Comparison of ENCODE assay signal across 8 cellular contexts in genomic region chr1:150561830-150562367, GRCh38. TPM values are rescaled to one million over a fixed set of nuclear protein-coding genes. Genes with fewer than 3 reads are reported as not detected.
DNase-seq lines count a peak whose midpoint lies in the region; ATAC-seq and TF ChIP-seq lines count a peak whose summit lies in the region.

No MANE protein-coding gene starts in this region.

- no peaks in the 10 kb centered on the region for H3K27me3 ChIP-seq in muscle layer of colon (ENCODE audit: control insufficient read depth in 1 of 2, insufficient read depth in 2 of 2, low read length in 2 of 2)

- H3K9me3 ChIP-seq in OCI-LY7 (ENCODE audit: low read length) (no peaks in the 10 kb centered on the region), muscle layer of colon (ENCODE audit: low read length) (no peaks in the 10 kb centered on the region)

- H3K27ac ChIP-seq in OCI-LY7 (ENCODE audit: low read depth, low read length, poor library complexity, severe bottlenecking): peak overlapping the region; percentile 99
- peak overlapping the region; percentile 100 for H3K27ac ChIP-seq in muscle layer of colon (ENCODE audit: low read depth, low read length)

- H4K20me1 ChIP-seq in OCI-LY7 (ENCODE audit: insufficient read depth, low read length): no peaks in the 10 kb centered on the region

- no peaks in the 10 kb centered on the region for H3K36me3 Mint-ChIP-seq in activated T-cell treated with anti-CD3 and anti-CD28 coated beads, Interleukin-2, amount 50 U/mL, for 4 hours (ENCODE audit: insufficient read depth)

- H3K4me3 ChIP-seq in AG10803 (ENCODE audit: low read length): peak overlapping the region; percentile 74
- peak overlapping the region; percentile 74 for H3K4me3 ChIP-seq in OCI-LY7 (ENCODE audit: low read depth, low read length, poor library complexity, severe bottlenecking)
- H3K4me3 ChIP-seq in muscle layer of colon (ENCODE audit: low read depth in 1 of 2, low read length in 2 of 2): peak overlapping the region; percentile 24 to 85

- H3K79me2 ChIP-seq in OCI-LY7 (ENCODE audit: insufficient read depth, low read depth, low read length): peaks cover 24% of the 10 kb centered on the region; the same call in 1 of the 2 replicates

- H3K4me1 Mint-ChIP-seq in activated T-cell treated with anti-CD3 and anti-CD28 coated beads, Interleukin-2, amount 50 U/mL, for 4 hours (ENCODE audit: low read depth): peaks cover 60% of the 10 kb centered on the region

- DNase-seq in AG10803 (ENCODE audit: low read depth) (peak; percentile 96), OCI-LY7 (ENCODE audit: low spot score) (peak; percentile 83), erythroblast (lab: John Stamatoyannopoulos, UW) (peak; percentile 91 to 94)
- DNase-seq in activated T-cell treated with anti-CD3 and anti-CD28 coated beads, Interleukin-2, amount 50 U/mL, for 4 hours: peak; percentile 88
- peak; percentile 94 for DNase-seq in stimulated activated CD8-positive, alpha-beta memory T cell treated with anti-CD3 and anti-CD28 coated beads, Interleukin-4, amount 100 ng/mL, for 48 hours

- peak overlapping the region; percentile 96 for H3K4me3 Mint-ChIP-seq in activated T-cell treated with anti-CD3 and anti-CD28 coated beads, Interleukin-2, amount 50 U/mL, for 4 hours

- H3K36me3 ChIP-seq in OCI-LY7 (ENCODE audit: insufficient read depth, low read length) (no peaks in the 10 kb centered on the region), muscle layer of colon (ENCODE audit: insufficient read depth, low read length) (no peaks in the 10 kb centered on the region)

- in situ Hi-C loops in GM18951 (cut with MboI; ENCODE audit: low sequenced_read_pairs, unreplicated experiment): no loop called here

- TF ChIP-seq CTCF in AG10803 (conservative IDR thresholded peaks at IDR 0.05; ENCODE audit: low read length) (no peak), OCI-LY7 (conservative IDR thresholded peaks at IDR 0.05; ENCODE audit: low read length) (no peak)

- POLR2A ChIA-PET in OCI-LY7 (lab: Charles Lee): interaction anchor here (0.8 to 10.5 kb wide), 9 partner anchors 14 to 364 kb away, joined by 3 to 260 read pairs (median 5); partner anchors contain the start of genes ENSA, GOLPH3L, MCL1 and SETDB1

- no peaks in the 10 kb centered on the region for H3K9me3 Mint-ChIP-seq in activated T-cell treated with anti-CD3 and anti-CD28 coated beads, Interleukin-2, amount 50 U/mL, for 4 hours

- peak; percentile 41 for ATAC-seq in HG03521 (IDR thresholded peaks at IDR 0.05; ENCODE audit: unreplicated experiment)
- peak; percentile 54 to 55 for ATAC-seq in activated T-cell treated with anti-CD3 and anti-CD28 coated beads, Interleukin-2, amount 50 U/mL, for 4 hours

- peak overlapping the region; percentile 93 for H3K9ac ChIP-seq in muscle layer of colon (ENCODE audit: low read length)

- peak overlapping the region; percentile 56; the same call in 1 of the 2 replicates for H2AFZ ChIP-seq in OCI-LY7 (ENCODE audit: low read length)

- no peaks in the 10 kb centered on the region for H3K27me3 Mint-ChIP-seq in activated T-cell treated with anti-CD3 and anti-CD28 coated beads, Interleukin-2, amount 50 U/mL, for 4 hours (ENCODE audit: low read depth)

- TF ChIP-seq POLR2A in GM18951 (IDR thresholded peaks at IDR 0.05; ENCODE audit: extremely low read depth, insufficient read depth, insufficient read length) (peak; percentile 62), erythroblast (IDR thresholded peaks at IDR 0.05; ENCODE audit: low read length) (peak; percentile 68)

- CTCF ChIA-PET in OCI-LY7 (lab: Charles Lee; ENCODE audit: unreplicated experiment): interaction anchor here (0.8 to 3.0 kb wide), 5 partner anchors 15 to 361 kb away, joined by 3 to 12 read pairs (median 5); partner anchors contain the start of gene MCL1

- intact Hi-C loops in OCI-LY7 (cut with micrococcal nuclease; ENCODE audit: unreplicated experiment): loop anchor here (1.0 to 10.0 kb wide), 8 partner anchors 59 to 413 kb away; partner anchors contain the start of genes ARNT, CERS2, CTSS and GOLPH3L

- H3K9me2 ChIP-seq in OCI-LY7 (ENCODE audit: insufficient read depth, low read length): no peaks in the 10 kb centered on the region

- peak overlapping the region; percentile 97 for H3K4me2 ChIP-seq in OCI-LY7 (ENCODE audit: low read length)

- H3K4me1 ChIP-seq in OCI-LY7 (ENCODE audit: insufficient read depth, low read length, poor library complexity, severe bottlenecking): peaks cover 71% of the 10 kb centered on the region
- peaks cover 64% of the 10 kb centered on the region for H3K4me1 ChIP-seq in muscle layer of colon (ENCODE audit: insufficient read depth, low read length)

- BruUV-seq in OCI-LY7 (replicated peaks; lab: Mats Ljungman, UMichigan): no TSS peak

RNA-seq across cellular contexts. Expression of gene ADAMTSL4, which starts 12.7 kb away (rescaled TPM):
- total RNA-seq in OCI-LY7 (2014; rRNA removed; shearing (Covaris generic)): not detected in 2 replicates
- 0.24 TPM in 1 of 2 replicates, not detected in the other for total RNA-seq in OCI-LY7 (2022)
- total RNA-seq in activated T-cell treated with anti-CD3 and anti-CD28 coated beads, Interleukin-2, amount 50 U/mL, for 4 hours: under 1 TPM; 0.19 to 0.34 (median 0.33) TPM

RNA-seq across cellular contexts. Expression of gene MCL1, which starts 17.5 kb away (rescaled TPM):
- total RNA-seq in OCI-LY7 (2014; rRNA removed; shearing (Covaris generic)): 102 and 125 TPM in 2 replicates
- 144 and 157 TPM in 2 replicates for total RNA-seq in OCI-LY7 (2022)
- 100 to 1,000 TPM; 228 to 237 (median 236) TPM for total RNA-seq in activated T-cell treated with anti-CD3 and anti-CD28 coated beads, Interleukin-2, amount 50 U/mL, for 4 hours

RNA-seq across cellular contexts. Expression of gene FALEC, which starts 46.3 kb away (rescaled TPM):
- 0.47 and 2.8 TPM in 2 replicates for total RNA-seq in OCI-LY7 (2014; rRNA removed; shearing (Covaris generic))
- 1.9 and 2.7 TPM in 2 replicates for total RNA-seq in OCI-LY7 (2022)
- total RNA-seq in activated T-cell treated with anti-CD3 and anti-CD28 coated beads, Interleukin-2, amount 50 U/mL, for 4 hours: under 1 TPM in 1 of 3 donors, not detected in 2; 0.40 TPM

RNA-seq across cellular contexts. Expression of gene ECM1, which starts 54.0 kb away (rescaled TPM):
- total RNA-seq in OCI-LY7 (2014; rRNA removed; shearing (Covaris generic)): 0.70 and 2.0 TPM in 2 replicates
- total RNA-seq in OCI-LY7 (2022): 2.7 and 3.8 TPM in 2 replicates
- total RNA-seq in activated T-cell treated with anti-CD3 and anti-CD28 coated beads, Interleukin-2, amount 50 U/mL, for 4 hours: under 1 TPM; 0.43 to 0.82 (median 0.50) TPM

Comparison
In these comparisons a context has a peak if more than half of its experiments do, and no peak if none do; other contexts are left out.
1. Peak in every context shown above with its lines: DNase-seq, ATAC-seq, H3K4me3 ChIP-seq and H3K27ac ChIP-seq.